8 cellular contexts compared by ENCODE assay signal in the genomic region with DNA sequence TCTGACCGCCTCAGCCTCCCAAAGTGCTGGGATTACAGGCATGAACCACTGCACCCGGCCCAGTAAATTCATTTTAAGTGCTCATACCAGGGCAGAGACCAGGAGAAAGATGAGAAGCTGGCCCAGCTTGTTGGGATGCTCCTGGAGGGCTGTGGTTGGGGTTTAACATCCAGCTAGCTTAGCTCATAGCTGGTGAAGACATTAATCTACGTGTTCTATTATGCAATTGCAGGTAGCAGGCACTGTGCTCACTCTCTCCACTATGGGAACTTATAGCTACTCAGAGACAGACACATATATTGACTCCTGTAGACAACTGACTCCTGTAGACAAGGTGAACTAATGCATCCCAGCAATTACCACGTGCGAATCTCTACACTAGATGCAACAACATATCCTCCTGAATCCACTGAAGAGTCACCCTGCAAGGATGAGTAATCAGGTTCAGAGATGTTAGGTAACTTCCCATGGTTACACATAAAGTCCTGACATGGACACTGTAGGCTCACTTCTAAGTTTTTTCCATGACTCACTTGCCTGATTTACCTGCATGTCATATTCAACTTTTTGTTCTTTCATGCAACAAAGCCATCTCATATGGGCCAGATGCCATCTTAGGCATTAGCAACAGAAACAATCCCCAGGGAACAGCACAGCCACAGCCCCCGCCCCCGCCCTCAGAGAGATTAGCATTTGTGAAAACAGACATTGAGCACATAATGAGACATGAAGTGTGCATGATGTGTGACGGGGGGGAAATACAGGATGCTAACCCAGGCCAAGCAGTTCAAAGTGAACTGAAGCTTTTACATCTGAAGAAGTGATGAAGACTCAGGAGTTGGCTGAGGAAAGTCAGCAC.
DNase-seq lines count a peak whose midpoint lies in the region; ATAC-seq lines count a peak whose summit lies in the region.

No MANE protein-coding gene starts in this region.

- no peaks in the 10 kb centered on the region for H3K27me3 Mint-ChIP-seq in activated naive CD8-positive, alpha-beta T cell

- ATAC-seq in GM18909 (IDR thresholded peaks at IDR 0.05; ENCODE audit: poor library complexity, unreplicated experiment) = peak; percentile 59
- peak; percentile 62 for ATAC-seq in HG03571 (IDR thresholded peaks at IDR 0.05; ENCODE audit: unreplicated experiment)

- in situ Hi-C loops in ACHN (cut with HindIII; ENCODE audit: low pct_ligation_motif_present, low pct_unique_long_range_greater_than_20kb, low sequenced_read_pairs) = no loop called here

- H3K36me3 Mint-ChIP-seq in activated naive CD8-positive, alpha-beta T cell = peaks cover 19% of the 10 kb centered on the region

- peak; percentile 25 for DNase-seq in ACHN
- DNase-seq in stimulated activated CD4-positive, alpha-beta T cell treated with anti-CD3 and anti-CD28 coated beads, Interleukin-15, amount 100 ng/mL, for 48 hours (ENCODE audit: low read depth in 2 of 2) = peak; percentile 24 to 41
- no peak for DNase-seq in NCI-H146 treated with DMSO at 0.1 percent for 48 hours (lab: John Stamatoyannopoulos, UW; ENCODE audit: unreplicated experiment)
- no peak for DNase-seq in NCI-H187 (lab: John Stamatoyannopoulos, UW)
- no peak for DNase-seq in NCI-H2081 treated with DMSO at 0.1 percent for 48 hours (lab: John Stamatoyannopoulos, UW)

- H3K4me1 Mint-ChIP-seq in activated naive CD8-positive, alpha-beta T cell (ENCODE audit: low read depth) = peaks cover 22% of the 10 kb centered on the region

- H3K4me3 Mint-ChIP-seq in activated naive CD8-positive, alpha-beta T cell = peak overlapping the region; percentile 64

- H3K27ac Mint-ChIP-seq in activated naive CD8-positive, alpha-beta T cell = peak overlapping the region; percentile 93

- H3K9me3 Mint-ChIP-seq in activated naive CD8-positive, alpha-beta T cell (ENCODE audit: low read depth) = no peaks in the 10 kb centered on the region

Comparison
In these comparisons a context has a peak if more than half of its experiments do, and no peak if none do; other contexts are left out.
1. DNase-seq: peak in ACHN (single experiment) and stimulated activated CD4-positive, alpha-beta T cell treated with anti-CD3 and anti-CD28 coated beads, Interleukin-15, amount 100 ng/mL, for 48 hours (2 of 2); none in NCI-H146 treated with DMSO at 0.1 percent for 48 hours (single experiment), NCI-H187 (0 of 2) and NCI-H2081 treated with DMSO at 0.1 percent for 48 hours (single experiment).